24 cellular contexts compared by ENCODE assay signal in the genomic region with DNA sequence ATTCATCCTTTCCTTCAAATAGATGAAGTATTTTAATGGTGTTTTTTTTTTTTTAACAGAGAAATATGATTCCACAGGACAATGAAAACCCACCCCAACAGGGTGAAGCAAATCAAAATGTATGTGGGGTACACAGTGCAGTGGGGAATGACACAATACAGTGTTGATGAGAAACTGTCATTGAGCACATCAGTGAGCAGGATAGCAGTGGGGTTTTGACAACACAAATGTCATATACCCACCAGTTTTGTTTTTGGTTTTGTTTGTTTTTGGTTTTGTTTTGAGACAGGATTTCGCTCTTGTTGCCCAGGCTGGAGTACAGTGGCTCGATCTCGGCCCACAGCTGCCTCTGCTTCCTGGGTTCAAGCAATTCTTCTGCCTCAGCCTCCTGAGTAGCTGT. TPM values are rescaled to one million over a fixed set of nuclear protein-coding genes. Genes with fewer than 3 reads are reported as not detected.
DNase-seq lines count a peak whose midpoint lies in the region; ATAC-seq and TF ChIP-seq lines count a peak whose summit lies in the region.
"Had no signal": no experiment of that assay in that cellular context is flagged by ENCODE, and none has a peak within 500 bp of the region (broad histone marks: within the 10 kb centered on the region; RNA-seq: fewer than 3 reads in every experiment).

No MANE protein-coding gene starts in this region.

- DNase-seq in activated T-cell treated with anti-CD3 and anti-CD28 coated beads, Interleukin-2, amount 50 U/mL, for 72 hours: no peak
- DNase-seq in activated T-cell treated with anti-CD3 and anti-CD28 coated beads, Interleukin-2, amount 50 U/mL, for 1 hour: no peak
- DNase-seq in endodermal cell (no peak), transverse colon (no peak), iPS-NIHi7 (ENCODE audit: extremely low spot score) (no peak)
- DNase-seq in stimulated activated effector memory CD8-positive, alpha-beta T cell treated with anti-CD3 and anti-CD28 coated beads, Interleukin-12 subunit alpha, Interleukin-12 subunit beta, amount 100 ng/mL, for 72 hours (ENCODE audit: low spot score in 2 of 2): no peak
- DNase-seq: activated B cell treated with CpG ODN at 0.5 μM for 24 hours; activated CD8-positive, alpha-beta memory T cell treated with anti-CD3 and anti-CD28 coated beads for 24 hours; activated effector memory CD4-positive, alpha-beta T cell treated with Interleukin-2 at 50 U/mL for 16 hours; adrenal gland; Calu3; esophagus squamous epithelium; HFFc6; Karpas-422; kidney; lower lobe of right lung; NCI-H187 treated with DMSO at 0.1 percent for 48 hours; spleen; stimulated activated CD4-positive, alpha-beta T cell treated with anti-CD3 and anti-CD28 coated beads, Interleukin-4, amount 100 ng/mL, for 4 hours had no signal

- peak overlapping the region; percentile 19 for H3K27ac Mint-ChIP-seq in activated T-cell treated with anti-CD3 and anti-CD28 coated beads, Interleukin-2, amount 50 U/mL, for 72 hours
- H3K27ac Mint-ChIP-seq in endodermal cell: no peak overlapping the region
- H3K27ac Mint-ChIP-seq in stimulated activated effector memory CD8-positive, alpha-beta T cell treated with anti-CD3 and anti-CD28 coated beads, Interleukin-12 subunit alpha, Interleukin-12 subunit beta, amount 100 ng/mL, for 72 hours: no peak overlapping the region
- H3K27ac Mint-ChIP-seq: activated B cell treated with CpG ODN at 0.5 μM for 24 hours had no signal

- H3K9ac ChIP-seq in HUES64 (ENCODE audit: low read depth, low read length) (no peak overlapping the region), endodermal cell (ENCODE audit: extremely low read depth, low read length, poor library complexity, severe bottlenecking) (no peak overlapping the region)

- TF ChIP-seq CTCF in endodermal cell (conservative IDR thresholded peaks at IDR 0.05) (no peak), transverse colon (IDR thresholded peaks at IDR 0.05) (no peak)

- peak; percentile 32 to 33 for ATAC-seq in activated T-cell treated with anti-CD3 and anti-CD28 coated beads, Interleukin-2, amount 50 U/mL, for 72 hours (replicated peaks in 1 of 2)
- ATAC-seq in stimulated activated effector memory CD8-positive, alpha-beta T cell treated with anti-CD3 and anti-CD28 coated beads, Interleukin-12 subunit alpha, Interleukin-12 subunit beta, amount 100 ng/mL, for 72 hours: peak; percentile 71
- no peak for ATAC-seq in HG02678 (IDR thresholded peaks at IDR 0.05; ENCODE audit: unreplicated experiment)
- ATAC-seq: A549, SK-N-SH treated with all-trans-retinoic acid at 6 μM for 48 hours had no signal

- peaks cover 2% of the 10 kb centered on the region in 2 donors for H3K9me3 Mint-ChIP-seq in activated T-cell treated with anti-CD3 and anti-CD28 coated beads, Interleukin-2, amount 50 U/mL, for 72 hours
- H3K9me3 Mint-ChIP-seq in endodermal cell: peaks cover 60% of the 10 kb centered on the region
- peaks cover 3% of the 10 kb centered on the region for H3K9me3 Mint-ChIP-seq in stimulated activated effector memory CD8-positive, alpha-beta T cell treated with anti-CD3 and anti-CD28 coated beads, Interleukin-12 subunit alpha, Interleukin-12 subunit beta, amount 100 ng/mL, for 72 hours
- H3K9me3 Mint-ChIP-seq: activated B cell treated with CpG ODN at 0.5 μM for 24 hours had no signal

- TF ChIP-seq POLR2A in transverse colon (IDR thresholded peaks at IDR 0.05): no peak

- intact Hi-C loops in transverse colon (cut with DNase I; ENCODE audit: low total_unique reads): no loop called here

- H3K27me3 ChIP-seq in HUES64 (ENCODE audit: insufficient read depth, low read length) (no peaks in the 10 kb centered on the region), endodermal cell (ENCODE audit: control insufficient read depth, insufficient read depth, low read length, poor library complexity, severe bottlenecking) (no peaks in the 10 kb centered on the region), transverse colon (no peaks in the 10 kb centered on the region)
- H3K27me3 ChIP-seq: adrenal gland, esophagus squamous epithelium, spleen had no signal

- H3K9me3 ChIP-seq in HUES64 (ENCODE audit: insufficient read depth, low read depth, low read length): peaks cover 31% of the 10 kb centered on the region
- peaks cover 57% of the 10 kb centered on the region for H3K9me3 ChIP-seq in endodermal cell (ENCODE audit: control insufficient read depth, low read length)
- no peaks in the 10 kb centered on the region for H3K9me3 ChIP-seq in transverse colon
- H3K9me3 ChIP-seq: adrenal gland had no signal

- in situ Hi-C loops in transverse colon (cut with MboI; ENCODE audit: low pct_ligation_motif_present in 1 of 4, low pct_unique_long_range_greater_than_20kb in 1 of 4, low sequenced_read_pairs in 3 of 4): no loop called here

- H3K4me1 Mint-ChIP-seq in activated T-cell treated with anti-CD3 and anti-CD28 coated beads, Interleukin-2, amount 50 U/mL, for 72 hours (ENCODE audit: low read depth): peaks cover 34% of the 10 kb centered on the region
- H3K4me1 Mint-ChIP-seq in endodermal cell: peaks cover 2% of the 10 kb centered on the region
- peaks cover 5% of the 10 kb centered on the region for H3K4me1 Mint-ChIP-seq in stimulated activated effector memory CD8-positive, alpha-beta T cell treated with anti-CD3 and anti-CD28 coated beads, Interleukin-12 subunit alpha, Interleukin-12 subunit beta, amount 100 ng/mL, for 72 hours

- H3K36me3 Mint-ChIP-seq in activated T-cell treated with anti-CD3 and anti-CD28 coated beads, Interleukin-2, amount 50 U/mL, for 72 hours (ENCODE audit: insufficient read depth in 2 of 2): peaks cover 12 to 28% of the 10 kb centered on the region in 2 donors
- peaks cover 41% of the 10 kb centered on the region for H3K36me3 Mint-ChIP-seq in endodermal cell (ENCODE audit: low read depth)
- H3K36me3 Mint-ChIP-seq in stimulated activated effector memory CD8-positive, alpha-beta T cell treated with anti-CD3 and anti-CD28 coated beads, Interleukin-12 subunit alpha, Interleukin-12 subunit beta, amount 100 ng/mL, for 72 hours: no peaks in the 10 kb centered on the region

- peak overlapping the region; percentile 74 to 91 for H3K4me3 Mint-ChIP-seq in activated T-cell treated with anti-CD3 and anti-CD28 coated beads, Interleukin-2, amount 50 U/mL, for 72 hours
- H3K4me3 Mint-ChIP-seq in endodermal cell: peak overlapping the region; percentile 79
- H3K4me3 Mint-ChIP-seq in stimulated activated effector memory CD8-positive, alpha-beta T cell treated with anti-CD3 and anti-CD28 coated beads, Interleukin-12 subunit alpha, Interleukin-12 subunit beta, amount 100 ng/mL, for 72 hours: peak overlapping the region; percentile 64

- H3K27me3 Mint-ChIP-seq in activated T-cell treated with anti-CD3 and anti-CD28 coated beads, Interleukin-2, amount 50 U/mL, for 72 hours (ENCODE audit: low read depth): no peaks in the 10 kb centered on the region
- no peaks in the 10 kb centered on the region for H3K27me3 Mint-ChIP-seq in endodermal cell (ENCODE audit: insufficient read depth)

- no peak overlapping the region for H3K27ac ChIP-seq in HUES64 (ENCODE audit: low read depth, low read length)
- no peak overlapping the region for H3K27ac ChIP-seq in endodermal cell (ENCODE audit: low read depth, low read length)
- H3K27ac ChIP-seq in transverse colon: no peak overlapping the region
- H3K27ac ChIP-seq: A549, adrenal gland, esophagus squamous epithelium, lower lobe of right lung had no signal

- H3K36me3 ChIP-seq in HUES64 (ENCODE audit: insufficient read depth, low read length) (peaks cover 47% of the 10 kb centered on the region), endodermal cell (ENCODE audit: control insufficient read depth, insufficient read depth, low read length) (peaks cover 39% of the 10 kb centered on the region), transverse colon (no peaks in the 10 kb centered on the region)
- H3K36me3 ChIP-seq: adrenal gland, esophagus squamous epithelium, lower lobe of right lung, spleen had no signal

- WGBS in HUES64: 95% methylated on average over 3 of the region's 3 CpGs
- 100% methylated on average over 3 of the region's 3 CpGs for WGBS in endodermal cell (ENCODE audit: insufficient coverage in 1 of 2, insufficient read length in 1 of 2), 2 experiments
- WGBS in transverse colon (ENCODE audit: low coverage in 1 of 2), 2 donors: 70 to 100% methylated on average over 2 to 3 of the region's 3 CpGs

- no peaks in the 10 kb centered on the region for H3K4me1 ChIP-seq in HUES64 (ENCODE audit: insufficient read depth, low read length)
- H3K4me1 ChIP-seq in endodermal cell (ENCODE audit: control insufficient read depth, insufficient read depth, low read length): no peaks in the 10 kb centered on the region
- peaks cover 0 to 12% (median 3%) of the 10 kb centered on the region in 4 donors for H3K4me1 ChIP-seq in transverse colon
- H3K4me1 ChIP-seq: A549 had no signal

- H3K4me3 ChIP-seq in HUES64 (ENCODE audit: low read length) (peak overlapping the region; percentile 10; the same call in 1 of the 2 replicates), endodermal cell (ENCODE audit: low read length) (peak overlapping the region; percentile 85), transverse colon (no peak overlapping the region)
- H3K4me3 ChIP-seq: A549 had no signal

- TF ChIP-seq EP300 in transverse colon (IDR thresholded peaks at IDR 0.05; ENCODE audit: low read depth): no peak

RNA-seq across cellular contexts. Expression of a gene that starts 29.2 kb away (rescaled TPM):
- total RNA-seq in activated T-cell treated with anti-CD3 and anti-CD28 coated beads, Interleukin-2, amount 50 U/mL, for 72 hours: 1 to 10 TPM; 3.6 to 8.4 TPM
- polyA plus RNA-seq in HUES64 (2013, experiment 1 of 2): 5.4 TPM
- 6.0 TPM for polyA plus RNA-seq in HUES64 (2013, experiment 2 of 2)
- 10 to 100 TPM; 10.3 to 17.9 TPM for total RNA-seq in endodermal cell
- 8.7 TPM for polyA plus RNA-seq in endodermal cell (2013, experiment 1 of 2)
- polyA plus RNA-seq in endodermal cell (2013, experiment 2 of 2): 6.2 TPM
- 10 to 100 TPM in 3 of 4 donors, 1 to 10 TPM in 1; 8.6 to 15.3 (median 12.5) TPM for total RNA-seq in transverse colon
- total RNA-seq: Calu3 had no signal
- polyA plus RNA-seq: A549 had no signal

RNA-seq across cellular contexts. Expression of a gene that starts 41.0 kb away (rescaled TPM):
- total RNA-seq in activated T-cell treated with anti-CD3 and anti-CD28 coated beads, Interleukin-2, amount 50 U/mL, for 72 hours: under 1 TPM; 0.39 to 0.55 TPM
- polyA plus RNA-seq in HUES64 (2013, experiment 1 of 2): 4.3 TPM
- 4.4 TPM for polyA plus RNA-seq in HUES64 (2013, experiment 2 of 2)
- 1 to 10 TPM; 1.6 to 3.7 TPM for total RNA-seq in endodermal cell
- polyA plus RNA-seq in endodermal cell (2013, experiment 1 of 2): 1.4 TPM
- 1.1 TPM for polyA plus RNA-seq in endodermal cell (2013, experiment 2 of 2)
- total RNA-seq in transverse colon: under 1 TPM in 1 of 4 donors, not detected in 3; 0.32 TPM
- polyA plus RNA-seq: A549, BJ had no signal

RNA-seq across cellular contexts. Expression of a gene that starts 46.4 kb away (rescaled TPM):
- 1 to 10 TPM; 2.7 to 3.4 TPM for total RNA-seq in activated T-cell treated with anti-CD3 and anti-CD28 coated beads, Interleukin-2, amount 50 U/mL, for 72 hours
- 4.4 TPM for polyA plus RNA-seq in HUES64 (2013, experiment 1 of 2)
- polyA plus RNA-seq in HUES64 (2013, experiment 2 of 2): 5.6 TPM
- total RNA-seq in endodermal cell (10 to 100 TPM; 10.2 to 10.6 TPM), transverse colon (1 to 10 TPM in 3 of 4 donors, under 1 TPM in 1; 0.37 to 4.8 (median 2.9) TPM)
- polyA plus RNA-seq in endodermal cell (2013, experiment 1 of 2): 8.0 TPM
- polyA plus RNA-seq in endodermal cell (2013, experiment 2 of 2): 6.6 TPM

RNA-seq across cellular contexts. Expression of a gene that starts 58.3 kb away (rescaled TPM):
- total RNA-seq in activated T-cell treated with anti-CD3 and anti-CD28 coated beads, Interleukin-2, amount 50 U/mL, for 72 hours: 1 to 10 TPM; 1.6 to 2.3 TPM
- polyA plus RNA-seq in HUES64 (2013, experiment 1 of 2): 1.4 TPM
- 2.2 TPM for polyA plus RNA-seq in HUES64 (2013, experiment 2 of 2)
- 1 to 10 TPM; 3.9 to 7.9 TPM for total RNA-seq in endodermal cell
- 3.6 TPM for polyA plus RNA-seq in endodermal cell (2013, experiment 1 of 2)
- 4.1 TPM for polyA plus RNA-seq in endodermal cell (2013, experiment 2 of 2)
- total RNA-seq in transverse colon: 10 to 100 TPM in 1 of 4 donors, 1 to 10 TPM in 3; 3.2 to 13.5 (median 4.7) TPM
- polyA plus RNA-seq: A549 had no signal

Comparison
In these comparisons a context has a peak if more than half of its experiments do, and no peak if none do; other contexts are left out.
1. H3K4me3 ChIP-seq: peak in HUES64 (single experiment) and endodermal cell (single experiment); none in transverse colon (0 of 4).
2. Peak in every context shown above with its lines, with median percentiles within 50 percentile points of each other: H3K4me3 Mint-ChIP-seq.